Comparison of ENCODE assay signal across 24 cellular contexts in genomic region chr12:106724116-106724515, GRCh38. TPM values are rescaled to one million over a fixed set of nuclear protein-coding genes. Genes with fewer than 3 reads are reported as not detected.
DNase-seq lines count a peak whose midpoint lies in the region; TF ChIP-seq lines count a peak whose summit lies in the region.
"Had no signal": no experiment of that assay in that cellular context is flagged by ENCODE, and none has a peak within 500 bp of the region (broad histone marks: within the 10 kb centered on the region; RNA-seq: fewer than 3 reads in every experiment).

No MANE protein-coding gene starts in this region.

- H3K79me2 ChIP-seq in neural progenitor cell (ENCODE audit: low read depth) = no peaks in the 10 kb centered on the region

- no peak overlapping the region for H3K4me3 Mint-ChIP-seq in neural progenitor cell
- H3K4me3 Mint-ChIP-seq: CD4-positive, CD25-positive, alpha-beta regulatory T cell had no signal

- H2BK12ac ChIP-seq in mesenchymal stem cell (ENCODE audit: low read length in 2 of 2) = no peak overlapping the region

- intact Hi-C loops in thyroid gland (cut with DNase I) = no loop called here

- H3K4me1 Mint-ChIP-seq in neural progenitor cell = peaks cover 35% of the 10 kb centered on the region
- H3K4me1 Mint-ChIP-seq: CD14-positive monocyte; CD4-positive, CD25-positive, alpha-beta regulatory T cell had no signal

- H3K36me3 ChIP-seq in neural progenitor cell (no peaks in the 10 kb centered on the region), thyroid gland (no peaks in the 10 kb centered on the region), mesenchymal stem cell (ENCODE audit: control insufficient read depth in 1 of 2, insufficient read depth in 2 of 2, low read depth in 1 of 2, low read length in 2 of 2) (no peaks in the 10 kb centered on the region)
- H3K36me3 ChIP-seq: BE2C, BLaER1 had no signal

- H2AFZ ChIP-seq in neural progenitor cell (replicated peaks) (no peak overlapping the region), mesenchymal stem cell (ENCODE audit: low read depth, low read length) (no peak overlapping the region)

- H3K4me1 ChIP-seq in neural progenitor cell (peaks cover 42% of the 10 kb centered on the region), thyroid gland (peaks cover 31 to 35% of the 10 kb centered on the region in 2 donors), mesenchymal stem cell (ENCODE audit: control insufficient read depth, insufficient read depth, low read depth, low read length) (no peaks in the 10 kb centered on the region)
- H3K4me1 ChIP-seq: BE2C, BLaER1 had no signal

- peaks cover 66% of the 10 kb centered on the region for H3K36me3 Mint-ChIP-seq in neural progenitor cell
- H3K36me3 Mint-ChIP-seq: CD14-positive monocyte; CD4-positive, alpha-beta memory T cell; CD4-positive, CD25-positive, alpha-beta regulatory T cell; CD8-positive, alpha-beta memory T cell had no signal

- no peak overlapping the region for H3K27ac Mint-ChIP-seq in neural progenitor cell
- H3K27ac Mint-ChIP-seq: CD14-positive monocyte; CD4-positive, CD25-positive, alpha-beta regulatory T cell had no signal

- H2BK15ac ChIP-seq in mesenchymal stem cell (ENCODE audit: low read depth, poor library complexity, severe bottlenecking) = no peak overlapping the region

- H3F3A ChIP-seq in neural progenitor cell (ENCODE audit: low read depth) = peaks cover 50% of the 10 kb centered on the region

- 100% methylated on average over 1 of the region's 1 CpG for WGBS in thyroid gland, 2 donors
- no CpG with 5 or more reads among the region's 1 CpG for WGBS in mesenchymal stem cell

- no peak overlapping the region for H3K14ac ChIP-seq in mesenchymal stem cell (ENCODE audit: low read length in 2 of 2)

- no peak overlapping the region for H3K23ac ChIP-seq in mesenchymal stem cell (ENCODE audit: low read length in 2 of 2)

- H3K9ac ChIP-seq in neural progenitor cell (no peak overlapping the region), mesenchymal stem cell (ENCODE audit: low read length) (no peak overlapping the region)
- H3K9ac ChIP-seq: BLaER1 had no signal

- no peak overlapping the region for H2BK5ac ChIP-seq in mesenchymal stem cell (ENCODE audit: low read depth, low read length, poor library complexity, severe bottlenecking)

- H4K8ac ChIP-seq in mesenchymal stem cell (ENCODE audit: low read length) = no peak overlapping the region

- peaks cover 5% of the 10 kb centered on the region for H3K9me3 ChIP-seq in neural progenitor cell (ENCODE audit: low read depth)
- H3K9me3 ChIP-seq in thyroid gland = no peaks in the 10 kb centered on the region
- H3K9me3 ChIP-seq in mesenchymal stem cell (ENCODE audit: control insufficient read depth, low read length) = no peaks in the 10 kb centered on the region
- H3K9me3 ChIP-seq: BE2C, BLaER1 had no signal

- H2BK120ac ChIP-seq in mesenchymal stem cell (ENCODE audit: low read depth, low read length) = no peak overlapping the region

- H4K20me1 ChIP-seq in neural progenitor cell (ENCODE audit: low read depth) = no peaks in the 10 kb centered on the region
- H4K20me1 ChIP-seq: BLaER1 had no signal

- no peak overlapping the region for H4K91ac ChIP-seq in mesenchymal stem cell (ENCODE audit: low read length)

- H3K27ac ChIP-seq in neural progenitor cell (peak overlapping the region; percentile 82), thyroid gland (peak overlapping the region in 2 of 3 donors; percentile 56 to 73), mesenchymal stem cell (ENCODE audit: low read length, poor library complexity, severe bottlenecking) (no peak overlapping the region)
- H3K27ac ChIP-seq: BLaER1 had no signal

- TF ChIP-seq CTCF in neural progenitor cell (IDR thresholded peaks at IDR 0.05) = no peak
- TF ChIP-seq CTCF in thyroid gland (IDR thresholded peaks at IDR 0.05) = no peak

- no peaks in the 10 kb centered on the region for H3K9me3 Mint-ChIP-seq in neural progenitor cell
- H3K9me3 Mint-ChIP-seq: CD4-positive, CD25-positive, alpha-beta regulatory T cell; CD8-positive, alpha-beta memory T cell had no signal

- H3K27me3 ChIP-seq in neural progenitor cell (no peaks in the 10 kb centered on the region), thyroid gland (no peaks in the 10 kb centered on the region), mesenchymal stem cell (ENCODE audit: control insufficient read depth in 1 of 2, insufficient read depth in 1 of 2, low read length in 2 of 2) (peaks cover 4 to 5% of the 10 kb centered on the region in 2 experiments)
- H3K27me3 ChIP-seq: BE2C, BLaER1 had no signal

- H3K27me3 Mint-ChIP-seq in neural progenitor cell (ENCODE audit: insufficient read depth, low read depth) = no peaks in the 10 kb centered on the region
- H3K27me3 Mint-ChIP-seq: CD4-positive, alpha-beta memory T cell had no signal

- H3K79me1 ChIP-seq in mesenchymal stem cell (replicated peaks; ENCODE audit: low read length, poor library complexity, severe bottlenecking) = no peaks in the 10 kb centered on the region

- H3K4me2 ChIP-seq in neural progenitor cell (peak overlapping the region; percentile 58), mesenchymal stem cell (ENCODE audit: low read length, poor library complexity, severe bottlenecking) (no peak overlapping the region)
- H3K4me2 ChIP-seq: BLaER1 had no signal

- no peak overlapping the region for H3K4ac ChIP-seq in mesenchymal stem cell (ENCODE audit: low read depth in 1 of 2, low read length in 2 of 2)

- no peak for TF ChIP-seq POLR2A in thyroid gland (IDR thresholded peaks at IDR 0.05)

- DNase-seq in amniotic epithelial cell (ENCODE audit: low read depth) (peak; percentile 18), neural progenitor cell (ENCODE audit: low spot score) (no peak), thyroid gland (no peak), SIG-M5 (lab: John Stamatoyannopoulos, UW) (no peak), mesenchymal stem cell (no peak), T1000 (lab: John Stamatoyannopoulos, UW) (no peak)
- DNase-seq: 8988T; ACHN; BE2C; C1 segment of cervical spinal cord; CD4-positive, alpha-beta memory T cell; CD4-positive, CD25-positive, alpha-beta regulatory T cell; CD8-positive, alpha-beta memory T cell; COR-L47; DMS 273 treated with DMSO at 0.1 percent for 48 hours; DMS153; DMS53; DMS79; DND-41; EL; GDM1 had no signal

- no peak overlapping the region for H3K4me3 ChIP-seq in neural progenitor cell
- H3K4me3 ChIP-seq in thyroid gland (replicated peaks in 1 of 3) = no peak overlapping the region
- H3K4me3 ChIP-seq in mesenchymal stem cell (ENCODE audit: insufficient read depth in 1 of 2, low read depth in 1 of 2, low read length in 2 of 2) = no peak overlapping the region
- H3K4me3 ChIP-seq: BLaER1, GM12878 had no signal

- H3K18ac ChIP-seq in mesenchymal stem cell (ENCODE audit: low read depth in 1 of 2, low read length in 2 of 2) = no peak overlapping the region

- no peak overlapping the region for H2AK5ac ChIP-seq in mesenchymal stem cell (ENCODE audit: low read length, severe bottlenecking)

RNA-seq across cellular contexts. Expression of gene RIC8B, which starts 50.4 kb away (rescaled TPM):
- 21.2 and 33.2 TPM in 2 replicates for total RNA-seq in neural progenitor cell (ENCODE audit: low replicate concordance)
- 10 to 100 TPM; 32.5 to 49.8 (median 41.6) TPM for total RNA-seq in thyroid gland
- polyA plus RNA-seq in mesenchymal stem cell (2013, experiment 1 of 2) = 7.6 TPM
- 6.9 TPM for polyA plus RNA-seq in mesenchymal stem cell (2013, experiment 2 of 2)
